In genomic region chr12:6970096-6970527, GRCh38 we compare ENCODE assay signal across 6 cellular contexts. TPM values are rescaled to one million over a fixed set of nuclear protein-coding genes. Genes with fewer than 3 reads are reported as not detected.
DNase-seq lines count a peak whose midpoint lies in the region; ATAC-seq and TF ChIP-seq lines count a peak whose summit lies in the region.

No MANE protein-coding gene starts in this region.

- H3K27me3 Mint-ChIP-seq in GM23338 (ENCODE audit: insufficient read depth, low read depth, poor library complexity) = peaks cover 14% of the 10 kb centered on the region

- H3K9me3 Mint-ChIP-seq in GM23338 = peaks cover 2% of the 10 kb centered on the region; the same call in 1 of the 3 replicates

- peak overlapping the region; percentile 100 for H3K4me3 Mint-ChIP-seq in GM23338

- H3K79me2 ChIP-seq in GM23338 (replicated peaks; ENCODE audit: insufficient read depth) = peaks cover 58% of the 10 kb centered on the region

- no peak overlapping the region; the same call in 1 of the 2 replicates for H2AFZ ChIP-seq in GM23338

- H3K27ac ChIP-seq in GM23338 (ENCODE audit: low read depth) = peak overlapping the region; percentile 92
- H3K27ac ChIP-seq in SJSA1 = peak overlapping the region; percentile 91

- H3K27ac Mint-ChIP-seq in GM23338 = peak overlapping the region; percentile 99

- peak; percentile 56 for ATAC-seq in GM23338

- no peak for TF ChIP-seq CTCF in GM23338 (conservative IDR thresholded peaks at IDR 0.05; ENCODE audit: low read depth in 2 of 2)
- no peak for TF ChIP-seq CTCF in GM10266 (IDR thresholded peaks at IDR 0.05; ENCODE audit: control insufficient read depth, insufficient read depth, low read depth, missing control alignments)

- H3K9me2 ChIP-seq in GM23338 (ENCODE audit: insufficient read depth) = no peaks in the 10 kb centered on the region

- peak overlapping the region; percentile 73 for H3K4me3 ChIP-seq in GM23338
- peak overlapping the region; percentile 72 for H3K4me3 ChIP-seq in SJSA1
- H3K4me3 ChIP-seq in iPS-15b (ENCODE audit: low read depth, low read length) = peak overlapping the region; percentile 99

- peaks cover 34% of the 10 kb centered on the region for H3K4me1 Mint-ChIP-seq in GM23338

- peaks cover 84% of the 10 kb centered on the region for H3K36me3 Mint-ChIP-seq in GM23338 (ENCODE audit: low read depth)

- peak; percentile 61 for DNase-seq in GM23338 (ENCODE audit: low spot score)
- DNase-seq in SJSA1 (ENCODE audit: low read depth in 1 of 2, low spot score in 2 of 2) = peak in 1 of 2 experiments; percentile 28
- no peak for DNase-seq in GM10266 (ENCODE audit: extremely low spot score)
- DNase-seq in GDM1 (lab: John Stamatoyannopoulos, UW) = no peak
- DNase-seq in activated gamma-delta T cell treated with Interleukin-2 at 50 U/mL for 16 hours = no peak

- H3K9ac ChIP-seq in iPS-15b (ENCODE audit: low read depth, low read length) = peak overlapping the region; percentile 86

- peaks cover 21% of the 10 kb centered on the region for H3K4me1 ChIP-seq in GM23338 (ENCODE audit: insufficient read depth)
- H3K4me1 ChIP-seq in SJSA1 (replicated peaks) = peaks cover 20% of the 10 kb centered on the region
- H3K4me1 ChIP-seq in iPS-15b (ENCODE audit: control insufficient read depth, insufficient read depth, low read length) = peaks cover 5% of the 10 kb centered on the region

- H3K27me3 ChIP-seq in GM23338 (ENCODE audit: insufficient read depth) = no peaks in the 10 kb centered on the region
- H3K27me3 ChIP-seq in SJSA1 (replicated peaks) = no peaks in the 10 kb centered on the region
- H3K27me3 ChIP-seq in iPS-15b (ENCODE audit: control insufficient read depth, insufficient read depth, low read length) = no peaks in the 10 kb centered on the region

- H3K36me3 ChIP-seq in GM23338 (ENCODE audit: insufficient read depth) = peaks cover 43% of the 10 kb centered on the region
- H3K36me3 ChIP-seq in SJSA1 = peaks cover 88% of the 10 kb centered on the region
- peaks cover 49% of the 10 kb centered on the region for H3K36me3 ChIP-seq in iPS-15b (ENCODE audit: control insufficient read depth, insufficient read depth, low read length)

- H4K20me1 ChIP-seq in GM23338 (replicated peaks; ENCODE audit: insufficient read depth) = peaks cover 12% of the 10 kb centered on the region; the same call in 1 of the 2 replicates

- no peaks in the 10 kb centered on the region for H3K9me3 ChIP-seq in SJSA1 (replicated peaks)
- no peaks in the 10 kb centered on the region for H3K9me3 ChIP-seq in iPS-15b (ENCODE audit: control insufficient read depth, insufficient read depth, low read length)

- peak overlapping the region; percentile 98 for H3K4me2 ChIP-seq in GM23338

- H3F3A ChIP-seq in GM23338 (replicated peaks; ENCODE audit: low read depth) = peaks cover 56% of the 10 kb centered on the region

TF ChIP-seq in GM23338, 12 proteins besides CTCF, POLR2A, EP300 and RAD21 (continues in another document):
- TF ChIP-seq NANOG (IDR thresholded peaks at IDR 0.05; ENCODE audit: borderline replicate concordance) (no peak), EZH2phosphoT487 (IDR thresholded peaks at IDR 0.05; ENCODE audit: unreplicated experiment) (no peak), CREB1 (CRISPR knock-in tag; IDR thresholded peaks at IDR 0.05; ENCODE audit: low read depth) (no peak), JUNB (IDR thresholded peaks at IDR 0.05; ENCODE audit: unreplicated experiment) (no peak), ZNF331 (CRISPR knock-in tag; IDR thresholded peaks at IDR 0.05; ENCODE audit: low read depth) (no peak), STAT1 (IDR thresholded peaks at IDR 0.05; ENCODE audit: unreplicated experiment) (no peak), ETS1 (IDR thresholded peaks at IDR 0.05) (no peak), ZNF462 (CRISPR knock-in tag; IDR thresholded peaks at IDR 0.05) (no peak)

RNA-seq across cellular contexts. Expression of gene PHB2, which starts 0.4 kb away (rescaled TPM):
- 378 and 416 TPM in 2 replicates for total RNA-seq in GM23338 (2014; rRNA removed; shearing (Covaris generic))
- 224 and 238 TPM in 2 replicates for polyA plus RNA-seq in GM23338 (2016; fragmentation: Nextera tagmentation; extraction: Ambion mirVana)
- total RNA-seq in SJSA1 (2014; rRNA removed; shearing (Covaris generic)) = 254 and 334 TPM in 2 replicates

RNA-seq across cellular contexts. Expression of gene EMG1, which starts 0.6 kb away (rescaled TPM):
- 66.7 and 71.7 TPM in 2 replicates for total RNA-seq in GM23338 (2014; rRNA removed; shearing (Covaris generic))
- 157 and 160 TPM in 2 replicates for polyA plus RNA-seq in GM23338 (2016; fragmentation: Nextera tagmentation; extraction: Ambion mirVana)
- 60.7 and 65.8 TPM in 2 replicates for total RNA-seq in SJSA1 (2014; rRNA removed; shearing (Covaris generic))

RNA-seq across cellular contexts. Expression of gene PTPN6, which starts 19.0 kb away (rescaled TPM):
- total RNA-seq in GM23338 (2014; rRNA removed; shearing (Covaris generic)) = 24.7 and 25.3 TPM in 2 replicates
- polyA plus RNA-seq in GM23338 (2016; fragmentation: Nextera tagmentation; extraction: Ambion mirVana) = 35.4 and 40.6 TPM in 2 replicates
- total RNA-seq in SJSA1 (2014; rRNA removed; shearing (Covaris generic)) = not detected in 2 replicates

RNA-seq across cellular contexts. Expression of gene C12orf57, which starts 26.3 kb away (rescaled TPM):
- 186 and 204 TPM in 2 replicates for total RNA-seq in GM23338 (2014; rRNA removed; shearing (Covaris generic))
- polyA plus RNA-seq in GM23338 (2016; fragmentation: Nextera tagmentation; extraction: Ambion mirVana) = 262 and 285 TPM in 2 replicates
- total RNA-seq in SJSA1 (2014; rRNA removed; shearing (Covaris generic)) = 331 and 408 TPM in 2 replicates

RNA-seq across cellular contexts. Expression of gene RNU7-1, which starts 26.5 kb away (rescaled TPM):
- total RNA-seq in GM23338 (2014; rRNA removed; shearing (Covaris generic)) = not detected in 2 replicates
- not detected in 2 replicates for polyA plus RNA-seq in GM23338 (2016; fragmentation: Nextera tagmentation; extraction: Ambion mirVana)
- not detected in 2 replicates for total RNA-seq in SJSA1 (2014; rRNA removed; shearing (Covaris generic))

Comparison
In these comparisons a context has a peak if more than half of its experiments do, and no peak if none do; other contexts are left out.
1. RNA of gene PTPN6, which starts 19.0 kb away (total RNA-seq): 24.7 to 25.3 TPM in GM23338; not detected in SJSA1; every median in the first group is over 10 times any median in the second.
2. Peak in every context shown above with its lines, with median percentiles within 50 percentile points of each other: H3K4me3 ChIP-seq.